Comparison of ENCODE assay signal across 19 cellular contexts in genomic region chr4:75194180-75194579, GRCh38.
DNase-seq lines count a peak whose midpoint lies in the region; ATAC-seq, FAIRE-seq and TF ChIP-seq lines count a peak whose summit lies in the region.
"Had no signal": no experiment of that assay in that cellular context is flagged by ENCODE, and none has a peak within 500 bp of the region (broad histone marks: within the 10 kb centered on the region; RNA-seq: fewer than 3 reads in every experiment).

No MANE protein-coding gene starts in this region.

- intact Hi-C loops in kidney (cut with DNase I) = no loop called here
- intact Hi-C loops in sciatic nerve (cut with DNase I) = no loop called here

- no peak overlapping the region for H3K4me3 Mint-ChIP-seq in nephron progenitor cell
- H3K4me3 Mint-ChIP-seq: CD4-positive, alpha-beta memory T cell; HFFc6 had no signal

- no peak for TF ChIP-seq CTCF in bronchial epithelial cell (IDR thresholded peaks at IDR 0.05; ENCODE audit: insufficient read depth, low read length, severe bottlenecking)
- no peak for TF ChIP-seq CTCF in kidney (IDR thresholded peaks at IDR 0.05; ENCODE audit: borderline replicate concordance, extremely low read depth, insufficient read depth)
- TF ChIP-seq CTCF in nephron progenitor cell (IDR thresholded peaks at IDR 0.05) = no peak

- H3K36me3 ChIP-seq in bronchial epithelial cell (ENCODE audit: control insufficient read depth, insufficient read depth, low read length) (no peaks in the 10 kb centered on the region), kidney (ENCODE audit: control insufficient read depth in 1 of 2, insufficient read depth in 2 of 2, low read length in 2 of 2) (no peaks in the 10 kb centered on the region)
- H3K36me3 ChIP-seq: HAP-1 had no signal

- FAIRE-seq in bronchial epithelial cell (lab: Jason Lieb, UNC) (peak; percentile 13), kidney (lab: Jason Lieb, UNC) (no peak)
- FAIRE-seq: GM12891, GM18507, H54 had no signal

- no peak overlapping the region for H3K9ac ChIP-seq in kidney (ENCODE audit: low read length in 2 of 2)

- H3K4me1 ChIP-seq in kidney (ENCODE audit: control insufficient read depth in 1 of 2, insufficient read depth in 1 of 2, low read depth in 1 of 2, low read length in 2 of 2) = no peaks in the 10 kb centered on the region

- H3K9me3 Mint-ChIP-seq in nephron progenitor cell = peaks cover 14% of the 10 kb centered on the region

- peaks cover 24% of the 10 kb centered on the region for H3K4me1 Mint-ChIP-seq in nephron progenitor cell
- H3K4me1 Mint-ChIP-seq: CD4-positive, alpha-beta memory T cell had no signal

- H3K27ac Mint-ChIP-seq in nephron progenitor cell = no peak overlapping the region
- H3K27ac Mint-ChIP-seq: CD4-positive, alpha-beta memory T cell; HFFc6 had no signal

- H3K27me3 ChIP-seq in bronchial epithelial cell (ENCODE audit: control insufficient read depth, insufficient read depth, low read length) = peaks cover 2% of the 10 kb centered on the region

- DNase-seq in bronchial epithelial cell (ENCODE audit: low read depth) (no peak), kidney (peak; percentile 56), sciatic nerve (ENCODE audit: low spot score) (peak; percentile 45), HUDEP-2 (lab: John Stamatoyannopoulos, UW; ENCODE audit: unreplicated experiment in 76 of 76) (no peak), nephron progenitor cell (no peak)
- no peak for DNase-seq in effector CD8-positive, alpha-beta T cell (lab: John Stamatoyannopoulos, UW)
- DNase-seq: C1 segment of cervical spinal cord; Calu3; CD4-positive, alpha-beta memory T cell; COR-L47; DMS53; DMS79 treated with DMSO at 0.1 percent for 48 hours; GF-D8; GOT3; HFFc6 had no signal

- H3K4me3 ChIP-seq in bronchial epithelial cell (ENCODE audit: low read depth, low read length) (no peak overlapping the region), kidney (ENCODE audit: low read length in 2 of 2) (no peak overlapping the region)
- H3K4me3 ChIP-seq: HAP-1 had no signal

- no peak for ATAC-seq in sciatic nerve

- H3K9me3 ChIP-seq in kidney (ENCODE audit: control insufficient read depth in 1 of 2, low read length in 2 of 2) = peaks cover 0 to 4% of the 10 kb centered on the region in 2 donors

- H3K36me3 Mint-ChIP-seq in nephron progenitor cell (ENCODE audit: low read depth) = no peaks in the 10 kb centered on the region
- H3K36me3 Mint-ChIP-seq: CD4-positive, alpha-beta memory T cell had no signal

- no peak overlapping the region for H3K27ac ChIP-seq in kidney (ENCODE audit: low read depth in 2 of 2, low read length in 2 of 2)

- peaks cover 2% of the 10 kb centered on the region for H3K27me3 Mint-ChIP-seq in nephron progenitor cell (ENCODE audit: low read depth, poor library complexity)
- H3K27me3 Mint-ChIP-seq: CD4-positive, alpha-beta memory T cell had no signal

Comparison
In these comparisons a context has a peak if more than half of its experiments do, and no peak if none do; other contexts are left out.
1. DNase-seq: peak in kidney (single experiment) and sciatic nerve (single experiment); none in bronchial epithelial cell (single experiment), HUDEP-2 (0 of 76), nephron progenitor cell (single experiment) and effector CD8-positive, alpha-beta T cell (single experiment).